In genomic region chr19:16889883-16890460, GRCh38 we compare ENCODE assay signal across 1 cellular context.
A peak's percentile ranks its signal among the peaks of the same experiment; 100 is the strongest.
TF ChIP-seq lines count a peak whose summit lies in the region.

No MANE protein-coding gene starts in this region.

TF ChIP-seq in K562, 482 proteins besides CTCF, POLR2A, EP300 and RAD21 (continued from another document and continues in another):
- no peak; the same call in 1 of the 2 replicates for TF ChIP-seq E2F3 (CRISPR knock-in tag; IDR thresholded peaks at IDR 0.05)
- TF ChIP-seq SP1 (CRISPR knock-in tag; IDR thresholded peaks at IDR 0.05) = peak; percentile 51
- TF ChIP-seq CEBPG (CRISPR knock-in tag; IDR thresholded peaks at IDR 0.05) = no peak
- no peak for TF ChIP-seq CEBPG (tag; conservative IDR thresholded peaks at IDR 0.05 in 1 of 2, IDR thresholded peaks at IDR 0.05 in 1 of 2)
- no peak for TF ChIP-seq ZNF445 (CRISPR knock-in tag; IDR thresholded peaks at IDR 0.05; ENCODE audit: low read depth)
- TF ChIP-seq ZNF512 (tag; IDR thresholded peaks at IDR 0.05) = no peak
- TF ChIP-seq MGA (IDR thresholded peaks at IDR 0.05) = peak; percentile 94
- TF ChIP-seq ZBTB49 (CRISPR knock-in tag; IDR thresholded peaks at IDR 0.05; ENCODE audit: borderline replicate concordance) = peak; percentile 84; the same call in 1 of the 2 replicates
- peak; percentile 64; the same call in 1 of the 2 replicates for TF ChIP-seq RBM14 (IDR thresholded peaks at IDR 0.05; ENCODE audit: borderline replicate concordance, insufficient read depth, low read depth, low read length)
- TF ChIP-seq SNIP1 (IDR thresholded peaks at IDR 0.05; ENCODE audit: low read depth) = no peak
- peak; percentile 50 for TF ChIP-seq TBP (optimal IDR thresholded peaks at IDR 0.05; ENCODE audit: low read depth, low read length)
- no peak for TF ChIP-seq POLR2AphosphoS2 (IDR thresholded peaks at IDR 0.05; ENCODE audit: low read length)
- TF ChIP-seq ZFP91 (CRISPR knock-in tag; IDR thresholded peaks at IDR 0.05) = no peak
- TF ChIP-seq HDAC8 (tag; IDR thresholded peaks at IDR 0.05) = peak; percentile 83
- no peak for TF ChIP-seq KLF16 (IDR thresholded peaks at IDR 0.05)
- TF ChIP-seq MITF (IDR thresholded peaks at IDR 0.05) = no peak; the same call in 1 of the 2 replicates
- 0 out of 2 replicates have a peak, but pooled peaks have one; percentile 28 for TF ChIP-seq ZNF134 (CRISPR knock-in tag; conservative IDR thresholded peaks at IDR 0.05)
- peak; percentile 92 for TF ChIP-seq L3MBTL2 (IDR thresholded peaks at IDR 0.05)
- peak; percentile 67; the same call in 1 of the 2 replicates for TF ChIP-seq ATF6 (CRISPR knock-in tag; IDR thresholded peaks at IDR 0.05)
- peak; percentile 38; the same call in 1 of the 2 replicates for TF ChIP-seq ZFP1 (CRISPR knock-in tag; IDR thresholded peaks at IDR 0.05)
- no peak for TF ChIP-seq CBX3 (IDR thresholded peaks at IDR 0.05; ENCODE audit: borderline replicate concordance in 1 of 2, low read length in 2 of 2)
- no peak for TF ChIP-seq JUND (IDR thresholded peaks at IDR 0.05; ENCODE audit: borderline replicate concordance, low read depth, low read length)
- TF ChIP-seq JUND (tag; IDR thresholded peaks at IDR 0.05; ENCODE audit: borderline replicate concordance, low read depth, low read length) = peak; percentile 48; the same call in 1 of the 3 replicates
- TF ChIP-seq CEBPB (tag; IDR thresholded peaks at IDR 0.05) = no peak
- no peak for TF ChIP-seq PREB (CRISPR knock-in tag; IDR thresholded peaks at IDR 0.05)
- no peak for TF ChIP-seq ZSCAN29 (IDR thresholded peaks at IDR 0.05)
- TF ChIP-seq NR2F6 (CRISPR knock-in tag; IDR thresholded peaks at IDR 0.05) = no peak
- TF ChIP-seq TCF7 (IDR thresholded peaks at IDR 0.05; ENCODE audit: borderline replicate concordance) = no peak
- no peak for TF ChIP-seq YBX1 (IDR thresholded peaks at IDR 0.05)
- TF ChIP-seq HMGN3 (IDR thresholded peaks at IDR 0.05; ENCODE audit: borderline replicate concordance, extremely low read depth, insufficient read length, low read depth, low read length) = peak; percentile 54
- TF ChIP-seq SMAD2 (IDR thresholded peaks at IDR 0.05; ENCODE audit: low read depth, low read length) = no peak
- TF ChIP-seq ZNF384 (IDR thresholded peaks at IDR 0.05; ENCODE audit: low read depth, low read length) = no peak
- TF ChIP-seq RHOXF2B (CRISPR knock-in tag; conservative IDR thresholded peaks at IDR 0.05) = no peak
- no peak for TF ChIP-seq FOS (IDR thresholded peaks at IDR 0.05; ENCODE audit: extremely low read depth, insufficient read length)
- TF ChIP-seq ZNF778 (CRISPR knock-in tag; IDR thresholded peaks at IDR 0.05) = no peak
- TF ChIP-seq THRAP3 (IDR thresholded peaks at IDR 0.05; ENCODE audit: borderline replicate concordance) = no peak
- no peak for TF ChIP-seq TSC22D4 (tag; IDR thresholded peaks at IDR 0.05)
- TF ChIP-seq SIX5 (IDR thresholded peaks at IDR 0.05; ENCODE audit: borderline replicate concordance in 1 of 2, insufficient read depth in 1 of 2, low read depth in 1 of 2, low read length in 2 of 2) = no peak
- TF ChIP-seq ZNF41 (CRISPR knock-in tag; conservative IDR thresholded peaks at IDR 0.05) = peak; percentile 40; the same call in 1 of the 2 replicates
